ENCODE assay signal across 8 cellular contexts in the genomic region with DNA sequence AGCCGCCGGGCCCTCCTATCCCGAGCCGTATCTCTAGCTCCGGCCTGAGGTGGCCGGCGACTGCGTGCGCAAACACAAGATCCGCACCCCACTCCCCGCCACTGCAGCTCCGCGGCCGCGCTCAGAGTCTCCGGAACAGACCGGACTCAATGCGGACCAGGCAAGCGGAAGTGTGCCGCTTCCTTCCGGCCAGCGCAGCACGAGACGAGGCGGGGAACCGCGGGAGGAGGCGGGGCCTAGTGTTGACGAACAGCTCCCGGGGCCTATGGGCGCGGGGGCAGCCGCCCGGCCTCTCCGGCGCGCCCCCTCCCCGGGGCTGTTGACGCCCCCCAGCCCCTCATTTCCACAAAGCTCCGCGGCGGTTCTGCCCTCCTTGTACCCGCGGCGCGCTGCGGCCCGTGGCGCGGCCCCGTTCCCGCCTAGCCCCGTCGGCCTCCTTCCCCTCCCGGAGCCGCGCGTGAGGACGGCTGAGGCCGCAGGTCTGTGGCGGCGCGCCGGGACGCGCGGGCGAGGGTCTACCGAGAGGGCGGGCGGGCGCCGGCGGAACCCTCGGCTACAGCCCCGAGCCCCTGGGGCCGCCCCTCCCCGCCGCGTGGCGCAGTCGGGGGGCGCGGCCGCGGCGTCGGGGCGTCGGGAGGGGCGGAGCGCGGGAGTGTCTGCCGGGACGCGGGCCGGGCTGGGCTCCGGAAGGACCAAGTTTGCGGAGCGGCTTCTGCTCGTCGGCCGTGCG. TPM values are rescaled to one million over a fixed set of nuclear protein-coding genes. Genes with fewer than 3 reads are reported as not detected.
DNase-seq lines count a peak whose midpoint lies in the region; ATAC-seq and TF ChIP-seq lines count a peak whose summit lies in the region.

A gene with protein sequence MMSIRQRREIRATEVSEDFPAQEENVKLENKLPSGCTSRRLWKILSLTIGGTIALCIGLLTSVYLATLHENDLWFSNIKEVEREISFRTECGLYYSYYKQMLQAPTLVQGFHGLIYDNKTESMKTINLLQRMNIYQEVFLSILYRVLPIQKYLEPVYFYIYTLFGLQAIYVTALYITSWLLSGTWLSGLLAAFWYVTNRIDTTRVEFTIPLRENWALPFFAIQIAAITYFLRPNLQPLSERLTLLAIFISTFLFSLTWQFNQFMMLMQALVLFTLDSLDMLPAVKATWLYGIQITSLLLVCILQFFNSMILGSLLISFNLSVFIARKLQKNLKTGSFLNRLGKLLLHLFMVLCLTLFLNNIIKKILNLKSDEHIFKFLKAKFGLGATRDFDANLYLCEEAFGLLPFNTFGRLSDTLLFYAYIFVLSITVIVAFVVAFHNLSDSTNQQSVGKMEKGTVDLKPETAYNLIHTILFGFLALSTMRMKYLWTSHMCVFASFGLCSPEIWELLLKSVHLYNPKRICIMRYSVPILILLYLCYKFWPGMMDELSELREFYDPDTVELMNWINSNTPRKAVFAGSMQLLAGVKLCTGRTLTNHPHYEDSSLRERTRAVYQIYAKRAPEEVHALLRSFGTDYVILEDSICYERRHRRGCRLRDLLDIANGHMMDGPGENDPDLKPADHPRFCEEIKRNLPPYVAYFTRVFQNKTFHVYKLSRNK (plus strand): TSS at position 340 of the 730 bp plus-strand sequence. CDS start 2,484 bp downstream, outside the sequence.

- H3K4me2 ChIP-seq in PC-9, result peak within 1 kb of the TSS; percentile 93

- H3K27ac ChIP-seq in PC-9, result peak within 1 kb of the TSS; percentile 66

- 0 out of 2 replicates have a peak, but pooled peaks cover 10% of the 10 kb centered on the region for H3K36me3 ChIP-seq in PC-9 (ENCODE audit: low read depth)
- H3K36me3 ChIP-seq in mucosa of stomach (ENCODE audit: control insufficient read depth, insufficient read depth, low read length), result peaks cover 8% of the 10 kb centered on the region

- peak within 1 kb of the TSS; percentile 93 for H3K4me3 ChIP-seq in PC-9
- H3K4me3 ChIP-seq in mucosa of stomach (ENCODE audit: low read length), result peak within 1 kb of the TSS; percentile 75

- H3K79me2 ChIP-seq in PC-9 (ENCODE audit: low read depth), result peaks cover 17% of the 10 kb centered on the region

- H3F3A ChIP-seq in PC-9 (ENCODE audit: insufficient read depth, low read depth), result no peaks in the 10 kb centered on the region

- H3K4me1 ChIP-seq in PC-9 (replicated peaks; ENCODE audit: insufficient read depth) (peaks cover 17% of the 10 kb centered on the region; the same call in 1 of the 2 replicates), mucosa of stomach (ENCODE audit: control insufficient read depth, insufficient read depth, low read length) (peaks cover 24% of the 10 kb centered on the region)

- no peak for TF ChIP-seq RAD21 in Ishikawa (IDR thresholded peaks at IDR 0.05; ENCODE audit: low read depth)

- H3K9me3 ChIP-seq in PC-9 (ENCODE audit: insufficient read depth, low read depth), result no peaks in the 10 kb centered on the region
- no peaks in the 10 kb centered on the region for H3K9me3 ChIP-seq in mucosa of stomach (ENCODE audit: control insufficient read depth, low read length)

- H3K36me3 Mint-ChIP-seq in activated T-cell treated with anti-CD3 and anti-CD28 coated beads, Interleukin-2, amount 50 U/mL, for 4 hours (ENCODE audit: insufficient read depth), result peaks cover 8% of the 10 kb centered on the region

- H3K9me3 Mint-ChIP-seq in activated T-cell treated with anti-CD3 and anti-CD28 coated beads, Interleukin-2, amount 50 U/mL, for 4 hours, result no peaks in the 10 kb centered on the region

- DNase-seq in DMS53 treated with DMSO at 0.1 percent for 48 hours (lab: John Stamatoyannopoulos, UW; ENCODE audit: unreplicated experiment) (peak; percentile 49), PC-9 (peak; percentile 79 to 94)
- DNase-seq in activated T-cell treated with anti-CD3 and anti-CD28 coated beads, Interleukin-2, amount 50 U/mL, for 4 hours, result peak; percentile 87
- peak; percentile 95 for DNase-seq in stimulated activated CD8-positive, alpha-beta memory T cell treated with anti-CD3 and anti-CD28 coated beads, Interleukin-4, amount 100 ng/mL, for 48 hours

- no peak for TF ChIP-seq EP300 in Ishikawa (IDR thresholded peaks at IDR 0.05; ENCODE audit: borderline replicate concordance)

- H3K4me1 Mint-ChIP-seq in activated T-cell treated with anti-CD3 and anti-CD28 coated beads, Interleukin-2, amount 50 U/mL, for 4 hours (ENCODE audit: low read depth), result peaks cover 14% of the 10 kb centered on the region

- H3K27me3 Mint-ChIP-seq in activated T-cell treated with anti-CD3 and anti-CD28 coated beads, Interleukin-2, amount 50 U/mL, for 4 hours (ENCODE audit: low read depth), result no peaks in the 10 kb centered on the region

- peak within 1 kb of the TSS; percentile 96 for H2AFZ ChIP-seq in PC-9

- peak within 1 kb of the TSS; percentile 87 for H3K4me3 Mint-ChIP-seq in activated T-cell treated with anti-CD3 and anti-CD28 coated beads, Interleukin-2, amount 50 U/mL, for 4 hours

- intact Hi-C loops in PC-9 (cut with micrococcal nuclease; ENCODE audit: unreplicated experiment), result loop anchor here (2.0 kb wide), 2 partner anchors 33 to 61 kb away; a partner anchor contains a TSS

- peak; percentile 92 for ATAC-seq in GM21619 (IDR thresholded peaks at IDR 0.05; ENCODE audit: unreplicated experiment)
- peak; percentile 95 to 96 for ATAC-seq in activated T-cell treated with anti-CD3 and anti-CD28 coated beads, Interleukin-2, amount 50 U/mL, for 4 hours
- ATAC-seq in esophagus mucosa, result peak; percentile 99

- POLR2A ChIA-PET in PC-9 (lab: Charles Lee; ENCODE audit: unreplicated experiment), result interaction anchor here (0.6 to 0.9 kb wide), 3 partner anchors 32 to 251 kb away, joined by 4 to 17 read pairs (median 8); no protein-coding TSS in a partner anchor

- H3K9ac ChIP-seq in mucosa of stomach (ENCODE audit: low read length), result peak within 1 kb of the TSS; percentile 98

- H3K27me3 ChIP-seq in PC-9 (ENCODE audit: insufficient read depth, low read depth) (no peaks in the 10 kb centered on the region), mucosa of stomach (ENCODE audit: control insufficient read depth, insufficient read depth, low read length) (no peaks in the 10 kb centered on the region)

- H4K20me1 ChIP-seq in PC-9 (ENCODE audit: insufficient read depth), result no peaks in the 10 kb centered on the region

- CTCF ChIA-PET in PC-9 (lab: Charles Lee), result no interaction called here

- TF ChIP-seq CTCF in PC-9 (conservative IDR thresholded peaks at IDR 0.05), result no peak

- no TSS peak for BruUV-seq in PC-9 (replicated peaks; lab: Mats Ljungman, UMichigan)

- H3K9me2 ChIP-seq in PC-9 (ENCODE audit: insufficient read depth), result no peaks in the 10 kb centered on the region

TF ChIP-seq in Ishikawa, 13 proteins besides CTCF, POLR2A, EP300 and RAD21:
- TF ChIP-seq, protein P1, sequence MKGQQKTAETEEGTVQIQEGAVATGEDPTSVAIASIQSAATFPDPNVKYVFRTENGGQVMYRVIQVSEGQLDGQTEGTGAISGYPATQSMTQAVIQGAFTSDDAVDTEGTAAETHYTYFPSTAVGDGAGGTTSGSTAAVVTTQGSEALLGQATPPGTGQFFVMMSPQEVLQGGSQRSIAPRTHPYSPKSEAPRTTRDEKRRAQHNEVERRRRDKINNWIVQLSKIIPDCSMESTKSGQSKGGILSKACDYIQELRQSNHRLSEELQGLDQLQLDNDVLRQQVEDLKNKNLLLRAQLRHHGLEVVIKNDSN (IDR thresholded peaks at IDR 0.05), result peak; percentile 57
- TF ChIP-seq CEBPB (IDR thresholded peaks at IDR 0.05), result no peak
- peak; percentile 98 for TF ChIP-seq ZBTB7A (IDR thresholded peaks at IDR 0.05; ENCODE audit: low read depth)
- TF ChIP-seq, protein P2, sequence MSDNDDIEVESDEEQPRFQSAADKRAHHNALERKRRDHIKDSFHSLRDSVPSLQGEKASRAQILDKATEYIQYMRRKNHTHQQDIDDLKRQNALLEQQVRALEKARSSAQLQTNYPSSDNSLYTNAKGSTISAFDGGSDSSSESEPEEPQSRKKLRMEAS (IDR thresholded peaks at IDR 0.05), result peak; percentile 81
- no peak; the same call in 1 of the 2 replicates for TF ChIP-seq CREB1 (IDR thresholded peaks at IDR 0.05; ENCODE audit: low read depth)
- peak; percentile 3; the same call in 1 of the 2 replicates for TF ChIP-seq NFIC (IDR thresholded peaks at IDR 0.05)
- no peak for TF ChIP-seq TEAD4 (IDR thresholded peaks at IDR 0.05)
- TF ChIP-seq EGR1 (IDR thresholded peaks at IDR 0.05), result no peak
- 0 out of 2 replicates have a peak, but pooled peaks have one; percentile 10 for TF ChIP-seq YY1 (IDR thresholded peaks at IDR 0.05; ENCODE audit: low read depth)
- peak; percentile 54; the same call in 1 of the 2 replicates for TF ChIP-seq TCF12 (IDR thresholded peaks at IDR 0.05; ENCODE audit: low read depth)
- TF ChIP-seq FOXM1 (IDR thresholded peaks at IDR 0.05; ENCODE audit: borderline replicate concordance, low read depth), result no peak
- TF ChIP-seq, protein P3, sequence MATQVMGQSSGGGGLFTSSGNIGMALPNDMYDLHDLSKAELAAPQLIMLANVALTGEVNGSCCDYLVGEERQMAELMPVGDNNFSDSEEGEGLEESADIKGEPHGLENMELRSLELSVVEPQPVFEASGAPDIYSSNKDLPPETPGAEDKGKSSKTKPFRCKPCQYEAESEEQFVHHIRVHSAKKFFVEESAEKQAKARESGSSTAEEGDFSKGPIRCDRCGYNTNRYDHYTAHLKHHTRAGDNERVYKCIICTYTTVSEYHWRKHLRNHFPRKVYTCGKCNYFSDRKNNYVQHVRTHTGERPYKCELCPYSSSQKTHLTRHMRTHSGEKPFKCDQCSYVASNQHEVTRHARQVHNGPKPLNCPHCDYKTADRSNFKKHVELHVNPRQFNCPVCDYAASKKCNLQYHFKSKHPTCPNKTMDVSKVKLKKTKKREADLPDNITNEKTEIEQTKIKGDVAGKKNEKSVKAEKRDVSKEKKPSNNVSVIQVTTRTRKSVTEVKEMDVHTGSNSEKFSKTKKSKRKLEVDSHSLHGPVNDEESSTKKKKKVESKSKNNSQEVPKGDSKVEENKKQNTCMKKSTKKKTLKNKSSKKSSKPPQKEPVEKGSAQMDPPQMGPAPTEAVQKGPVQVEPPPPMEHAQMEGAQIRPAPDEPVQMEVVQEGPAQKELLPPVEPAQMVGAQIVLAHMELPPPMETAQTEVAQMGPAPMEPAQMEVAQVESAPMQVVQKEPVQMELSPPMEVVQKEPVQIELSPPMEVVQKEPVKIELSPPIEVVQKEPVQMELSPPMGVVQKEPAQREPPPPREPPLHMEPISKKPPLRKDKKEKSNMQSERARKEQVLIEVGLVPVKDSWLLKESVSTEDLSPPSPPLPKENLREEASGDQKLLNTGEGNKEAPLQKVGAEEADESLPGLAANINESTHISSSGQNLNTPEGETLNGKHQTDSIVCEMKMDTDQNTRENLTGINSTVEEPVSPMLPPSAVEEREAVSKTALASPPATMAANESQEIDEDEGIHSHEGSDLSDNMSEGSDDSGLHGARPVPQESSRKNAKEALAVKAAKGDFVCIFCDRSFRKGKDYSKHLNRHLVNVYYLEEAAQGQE (IDR thresholded peaks at IDR 0.05; ENCODE audit: low read depth), result no peak
- TF ChIP-seq TAF1 (IDR thresholded peaks at IDR 0.05; ENCODE audit: low read depth), result peak; percentile 92

RNA-seq across cellular contexts. Expression of the gene that starts here (rescaled TPM):
- total RNA-seq in PC-9 (2021) (22.3 and 29.0 TPM in 2 replicates), esophagus mucosa (9.0 TPM)
- total RNA-seq in activated T-cell treated with anti-CD3 and anti-CD28 coated beads, Interleukin-2, amount 50 U/mL, for 4 hours, result 10 to 100 TPM; 16.2 to 20.5 (median 17.1) TPM

Comparison
In these comparisons a context has a peak if more than half of its experiments do, and no peak if none do; other contexts are left out.
1. Peak in every context shown above with its lines: DNase-seq, ATAC-seq, H3K4me3 ChIP-seq and H3K27ac ChIP-seq.